Comparison of ENCODE assay signal across 28 cellular contexts in the genomic region with DNA sequence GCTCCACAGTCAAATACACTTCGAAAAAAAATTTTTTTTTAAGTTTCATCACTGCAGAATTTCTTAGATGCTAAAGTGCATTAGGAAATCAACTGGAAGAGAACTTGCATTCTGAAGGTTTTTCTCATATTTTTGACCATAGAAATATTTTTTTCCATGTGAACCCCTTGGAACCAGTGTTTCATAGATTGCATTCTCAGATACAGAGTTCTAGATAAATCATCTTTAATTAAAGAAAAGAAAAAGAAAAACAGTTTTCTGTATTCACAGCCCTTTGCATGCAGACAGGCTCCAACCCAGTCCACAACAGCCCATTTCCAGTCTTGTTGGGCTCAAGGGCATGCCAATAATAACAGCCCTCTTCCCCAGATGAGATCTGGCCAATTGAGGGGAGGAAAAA.
DNase-seq lines count a peak whose midpoint lies in the region.
"Had no signal": no experiment of that assay in that cellular context is flagged by ENCODE, and none has a peak within 500 bp of the region (broad histone marks: within the 10 kb centered on the region; RNA-seq: fewer than 3 reads in every experiment).

No MANE protein-coding gene starts in this region.

- no peak overlapping the region for H3K9ac ChIP-seq in HUES6 (ENCODE audit: low read length)
- no peak overlapping the region for H3K9ac ChIP-seq in trophoblast cell (ENCODE audit: low read length)

- no peak overlapping the region for H4K12ac ChIP-seq in trophoblast cell (ENCODE audit: low read depth, low read length)

- H4K91ac ChIP-seq in trophoblast cell (ENCODE audit: low read depth, low read length) = peak overlapping the region; percentile 57

- H3K14ac ChIP-seq in trophoblast cell (ENCODE audit: low read length) = peak overlapping the region; percentile 64

- no peak overlapping the region for H3K18ac ChIP-seq in trophoblast cell (ENCODE audit: low read length)

- H3K79me1 ChIP-seq in trophoblast cell (ENCODE audit: low read length) = peaks cover 37% of the 10 kb centered on the region

- no peak overlapping the region for H3K4me2 ChIP-seq in trophoblast cell (ENCODE audit: low read length)

- peak overlapping the region; percentile 36; the same call in 1 of the 2 replicates for H3K4me3 ChIP-seq in HUES6 (ENCODE audit: low read depth, low read length)
- no peak overlapping the region for H3K4me3 ChIP-seq in trophoblast cell (ENCODE audit: low read depth, low read length)
- H3K4me3 ChIP-seq: esophagus muscularis mucosa, gastrocnemius medialis, GM12878, prostate gland, tibial artery had no signal

- H3K4me1 ChIP-seq in HUES6 (ENCODE audit: control insufficient read depth, insufficient read depth, low read length) = peaks cover 46% of the 10 kb centered on the region
- H3K4me1 ChIP-seq in trophoblast cell (ENCODE audit: control insufficient read depth in 1 of 2, insufficient read depth in 2 of 2, low read length in 2 of 2) = peaks cover 26 to 29% of the 10 kb centered on the region in 2 experiments
- H3K4me1 ChIP-seq: tibial artery had no signal

- peak overlapping the region; percentile 43 for H4K8ac ChIP-seq in trophoblast cell (ENCODE audit: low read depth, low read length)

- no peak overlapping the region for H3K23ac ChIP-seq in trophoblast cell (ENCODE audit: low read length)

- H3K27ac ChIP-seq in HUES6 (ENCODE audit: low read depth, low read length) (peak overlapping the region; percentile 94), trophoblast cell (ENCODE audit: low read depth, low read length) (peak overlapping the region; percentile 55)
- H3K27ac ChIP-seq: esophagus muscularis mucosa, gastrocnemius medialis, prostate gland, tibial artery had no signal

- H2AK5ac ChIP-seq in trophoblast cell (ENCODE audit: low read length) = no peak overlapping the region

- H3K36me3 ChIP-seq in HUES6 (ENCODE audit: control insufficient read depth, insufficient read depth, low read length) (0 out of 2 replicates have a peak, but pooled peaks cover 5% of the 10 kb centered on the region), trophoblast cell (ENCODE audit: control insufficient read depth in 1 of 2, insufficient read depth in 2 of 2, low read length in 2 of 2) (peaks cover 0 to 4% of the 10 kb centered on the region in 2 experiments)
- H3K36me3 ChIP-seq: gastrocnemius medialis, prostate gland had no signal

- H2BK120ac ChIP-seq in trophoblast cell (ENCODE audit: insufficient read depth, low read length, poor library complexity) = peak overlapping the region; percentile 21

- DNase-seq in GM03348 (ENCODE audit: low spot score) (peak; percentile 35), dedifferentiated amniotic fluid mesenchymal stem cell (ENCODE audit: extremely low spot score) (peak; percentile 70), trophoblast cell (peak in 1 of 2 donors; percentile 54), DMS53 treated with DMSO at 0.1 percent for 48 hours (lab: John Stamatoyannopoulos, UW; ENCODE audit: unreplicated experiment) (no peak), SW480 (ENCODE audit: low spot score) (no peak), middle frontal gyrus (ENCODE audit: extremely low spot score, low spot score) (no peak), hepatic stellate cell (ENCODE audit: low spot score) (no peak)
- DNase-seq: activated CD4-positive, alpha-beta T cell treated with anti-CD3 and anti-CD28 coated beads, Interleukin-2, amount 50 U/mL, for 1 hour; activated CD4-positive, CD25-positive, alpha-beta regulatory T cell; activated gamma-delta T cell; activated naive CD8-positive, alpha-beta T cell treated with anti-CD3 and anti-CD28 coated beads for 36 hours; activated T-cell treated with anti-CD3 and anti-CD28 coated beads, Interleukin-2, amount 50 U/mL, for 24 hours; caudate nucleus; CD4-positive, CD25-positive, alpha-beta regulatory T cell; gastrocnemius medialis; HCEC 1CT; midbrain; naive thymus-derived CD4-positive, alpha-beta T cell; NCI-H146; NCI-H510A; occipital lobe; PC-3; stimulated activated CD4-positive, alpha-beta T cell treated with anti-CD3 and anti-CD28 coated beads, Interleukin-4, amount 100 ng/mL, for 24 hours; tibial artery had no signal

- no peak overlapping the region for H3K4ac ChIP-seq in trophoblast cell (ENCODE audit: low read depth, low read length)

- no CpG with 5 or more reads among the region's 1 CpG for WGBS in trophoblast cell (ENCODE audit: extremely low coverage, insufficient coverage, insufficient read length)

- peak overlapping the region; percentile 15 for H2BK12ac ChIP-seq in trophoblast cell (ENCODE audit: low read length)

- no peak overlapping the region for H2AFZ ChIP-seq in trophoblast cell (ENCODE audit: insufficient read depth, low read length, poor library complexity)

- H3K79me2 ChIP-seq in trophoblast cell (ENCODE audit: control insufficient read depth, insufficient read depth, low read length, poor library complexity) = peaks cover 4% of the 10 kb centered on the region

- no peaks in the 10 kb centered on the region for H3K27me3 ChIP-seq in HUES6 (ENCODE audit: control insufficient read depth, insufficient read depth, low read length)
- H3K27me3 ChIP-seq in trophoblast cell (ENCODE audit: insufficient read depth, low read length) = no peaks in the 10 kb centered on the region
- H3K27me3 ChIP-seq: esophagus muscularis mucosa, gastrocnemius medialis, tibial artery had no signal

- H2BK5ac ChIP-seq in trophoblast cell (ENCODE audit: low read depth, low read length, poor library complexity) = peak overlapping the region; percentile 57

- peaks cover 6% of the 10 kb centered on the region for H3K9me3 ChIP-seq in HUES6 (ENCODE audit: control insufficient read depth, insufficient read depth, low read depth, low read length)
- H3K9me3 ChIP-seq in trophoblast cell (ENCODE audit: insufficient read depth, low read depth, low read length) = no peaks in the 10 kb centered on the region
- H3K9me3 ChIP-seq: esophagus muscularis mucosa, gastrocnemius medialis, prostate gland, tibial artery had no signal

Comparison
In these comparisons a context has a peak if more than half of its experiments do, and no peak if none do; other contexts are left out.
1. DNase-seq: peak in GM03348 (single experiment) and dedifferentiated amniotic fluid mesenchymal stem cell (single experiment); none in DMS53 treated with DMSO at 0.1 percent for 48 hours (single experiment), SW480 (single experiment), middle frontal gyrus (single experiment) and hepatic stellate cell (single experiment).